9 cellular contexts compared by ENCODE assay signal in genomic region chr19:3666545-3666856, GRCh38. TPM values are rescaled to one million over a fixed set of nuclear protein-coding genes. Genes with fewer than 3 reads are reported as not detected.
DNase-seq lines count a peak whose midpoint lies in the region; ATAC-seq, FAIRE-seq and TF ChIP-seq lines count a peak whose summit lies in the region.
"Not testable (repeated sequence)": the region's sequence is repeated elsewhere in the genome, so short reads cannot be mapped to it uniquely, and the experiment has no call there.
"Had no signal": no experiment of that assay in that cellular context is flagged by ENCODE, and none has a peak within 500 bp of the region (broad histone marks: within the 10 kb centered on the region; RNA-seq: fewer than 3 reads in every experiment).

No MANE protein-coding gene starts in this region.

- H3K9ac ChIP-seq in endodermal cell (ENCODE audit: extremely low read depth, low read length, poor library complexity, severe bottlenecking) = not testable (repeated sequence)

- TF ChIP-seq POLR2A in GM12892 (IDR thresholded peaks at IDR 0.05; ENCODE audit: low read depth, low read length); sigmoid colon (IDR thresholded peaks at IDR 0.05): not testable (repeated sequence)

- FAIRE-seq in GM12892 (lab: Jason Lieb, UNC) = peak; percentile 79

- POLR2A ChIA-PET in WTC11 (lab: Charles Lee) = not testable (repeated sequence)

- H3K4me1 ChIP-seq in endodermal cell (ENCODE audit: control insufficient read depth, insufficient read depth, low read length) = not testable (repeated sequence)
- peaks cover 0 to 62% (median 58%) of the 10 kb centered on the region in 4 donors for H3K4me1 ChIP-seq in sigmoid colon

- H3K27ac Mint-ChIP-seq in WTC11 = peak overlapping the region; percentile 76
- peak overlapping the region; percentile 78 for H3K27ac Mint-ChIP-seq in endodermal cell
- H3K27ac Mint-ChIP-seq in nephron = peak overlapping the region in 2 of 3 experiments; percentile 78 to 82

- not testable (repeated sequence) for H3K4me3 Mint-ChIP-seq in WTC11, endodermal cell
- H3K4me3 Mint-ChIP-seq in nephron = peak overlapping the region in 1 of 3 experiments; percentile 25

- peaks cover 10% of the 10 kb centered on the region; the same call in 1 of the 2 replicates for H3K36me3 Mint-ChIP-seq in WTC11
- H3K36me3 Mint-ChIP-seq in endodermal cell (ENCODE audit: low read depth) = peaks cover 21% of the 10 kb centered on the region
- H3K36me3 Mint-ChIP-seq in nephron (ENCODE audit: low read depth) = peaks cover 13% of the 10 kb centered on the region

- H3K27me3 ChIP-seq in endodermal cell (ENCODE audit: control insufficient read depth, insufficient read depth, low read length, poor library complexity, severe bottlenecking); sigmoid colon: not testable (repeated sequence)

- WGBS in endodermal cell (ENCODE audit: insufficient coverage in 1 of 2, insufficient read length in 1 of 2), 2 experiments = 93 to 94% methylated on average over 13 to 14 of the region's 14 CpGs
- 92 to 94% methylated on average over 14 of the region's 14 CpGs for WGBS in sigmoid colon, 2 donors

- H3K27me3 Mint-ChIP-seq in WTC11 (ENCODE audit: low read depth); endodermal cell (ENCODE audit: insufficient read depth); nephron (ENCODE audit: low read depth): not testable (repeated sequence)

- DNase-seq in GM12892 (ENCODE audit: insufficient read length); WTC11 (ENCODE audit: low spot score); endodermal cell; sigmoid colon: not testable (repeated sequence)

- CTCF ChIA-PET in WTC11 (lab: Charles Lee) = interaction anchor here (0.6 to 4.2 kb wide), 13 partner anchors 12 to 411 kb away, joined by 3 to 22 read pairs (median 4); partner anchors contain the start of gene PIP5K1C

- not testable (repeated sequence) for H3K9me3 ChIP-seq in endodermal cell (ENCODE audit: control insufficient read depth, low read length); sigmoid colon

- not testable (repeated sequence) for TF ChIP-seq EP300 in sigmoid colon (IDR thresholded peaks at IDR 0.05)

- not testable (repeated sequence) for H3K9me3 Mint-ChIP-seq in WTC11, endodermal cell, nephron

- ATAC-seq in WTC11 = not testable (repeated sequence)

- H3K36me3 ChIP-seq in endodermal cell (ENCODE audit: control insufficient read depth, insufficient read depth, low read length) (peaks cover 18% of the 10 kb centered on the region), sigmoid colon (peaks cover 17 to 53% (median 36%) of the 10 kb centered on the region in 4 donors)

- not testable (repeated sequence) for H3K27ac ChIP-seq in endodermal cell (ENCODE audit: low read depth, low read length)
- H3K27ac ChIP-seq in sigmoid colon = peak overlapping the region in 3 of 4 donors; percentile 99 to 100 (median 100)

- TF ChIP-seq CTCF in WTC11 (IDR thresholded peaks at IDR 0.05); endodermal cell (conservative IDR thresholded peaks at IDR 0.05); nephron (IDR thresholded peaks at IDR 0.05; ENCODE audit: unreplicated experiment in 3 of 3); sigmoid colon (IDR thresholded peaks at IDR 0.05): not testable (repeated sequence)

- not testable (repeated sequence) for H3K4me3 ChIP-seq in endodermal cell (ENCODE audit: low read length); sigmoid colon

- intact Hi-C loops in sigmoid colon (cut with DNase I) = loop anchor here (5.0 kb wide), 1 partner anchor 96 kb away; the partner anchor contains the start of genes APBA3 and MRPL54

- H3K4me1 Mint-ChIP-seq in WTC11, endodermal cell: not testable (repeated sequence)
- H3K4me1 Mint-ChIP-seq in nephron = peaks cover 34% of the 10 kb centered on the region

RNA-seq across cellular contexts. Expression of gene PIP5K1C, which starts 33.8 kb away (rescaled TPM):
- polyA plus RNA-seq in GM12892 (2012; ENCODE audit: missing spikeins) = 6.3 TPM
- total RNA-seq in WTC11 (2021) (34.0 to 36.2 TPM (median 36.0 TPM) in 3 replicates), endodermal cell (10 to 100 TPM; 43.5 to 51.5 TPM), sigmoid colon (10 to 100 TPM; 27.8 to 68.7 (median 44.2) TPM)
- polyA plus RNA-seq in endodermal cell (2013, experiment 1 of 2) = 25.0 TPM
- polyA plus RNA-seq in endodermal cell (2013, experiment 2 of 2) = 23.0 TPM
- polyA plus RNA-seq in sigmoid colon = 10 to 100 TPM in 2 of 3 donors, 1 to 10 TPM in 1; 7.8 to 21.0 (median 11.6) TPM

RNA-seq across cellular contexts. Expression of gene CACTIN, which starts 39.9 kb away (rescaled TPM):
- 7.5 TPM for polyA plus RNA-seq in GM12892 (2012; ENCODE audit: missing spikeins)
- total RNA-seq in WTC11 (2021) (39.3 to 43.0 TPM (median 42.2 TPM) in 3 replicates), endodermal cell (10 to 100 TPM; 31.5 to 33.5 TPM), sigmoid colon (10 to 100 TPM; 15.5 to 23.9 (median 23.4) TPM)
- 26.1 TPM for polyA plus RNA-seq in endodermal cell (2013, experiment 1 of 2)
- polyA plus RNA-seq in endodermal cell (2013, experiment 2 of 2) = 24.7 TPM
- 10 to 100 TPM in 1 of 3 donors, 1 to 10 TPM in 2; 6.2 to 20.5 (median 9.0) TPM for polyA plus RNA-seq in sigmoid colon

RNA-seq across cellular contexts. Expression of gene TJP3, which starts 41.7 kb away (rescaled TPM):
- not detected for polyA plus RNA-seq in GM12892 (2012; ENCODE audit: missing spikeins)
- total RNA-seq in WTC11 (2021) (36.2 to 44.0 TPM (median 39.7 TPM) in 3 replicates), endodermal cell (10 to 100 TPM; 15.7 to 25.9 TPM), sigmoid colon (1 to 10 TPM in 1 of 4 donors, under 1 TPM in 2, not detected in 1; 0.33 to 2.8 (median 0.36) TPM)
- polyA plus RNA-seq in endodermal cell (2013, experiment 1 of 2) = 6.2 TPM
- 3.4 TPM for polyA plus RNA-seq in endodermal cell (2013, experiment 2 of 2)
- 100 to 1,000 TPM; 158 to 245 (median 168) TPM for polyA plus RNA-seq in sigmoid colon
- total RNA-seq: Daoy, Right ventricle myocardium superior, SJSA1 had no signal

RNA-seq across cellular contexts. Expression of gene TBXA2R, which starts 59.8 kb away (rescaled TPM):
- not detected for polyA plus RNA-seq in GM12892 (2012; ENCODE audit: missing spikeins)
- total RNA-seq in WTC11 (2021) (1.0 to 1.4 TPM (median 1.3 TPM) in 3 replicates), endodermal cell (under 1 TPM; 0.29 to 0.42 TPM), sigmoid colon (1 to 10 TPM in 1 of 4 donors, under 1 TPM in 3; 0.36 to 3.6 (median 0.68) TPM)
- polyA plus RNA-seq in endodermal cell (2013, experiment 1 of 2) = 0.39 TPM
- 0.25 TPM for polyA plus RNA-seq in endodermal cell (2013, experiment 2 of 2)
- 1 to 10 TPM in 1 of 3 donors, under 1 TPM in 1, not detected in 1; 0.69 to 1.4 TPM for polyA plus RNA-seq in sigmoid colon
- total RNA-seq: Daoy, PC-9, SJSA1 had no signal
